ENCODE assay signal across 11 cellular contexts in genomic region chrX:75229774-75230173, GRCh38. TPM values are rescaled to one million over a fixed set of nuclear protein-coding genes. Genes with fewer than 3 reads are reported as not detected.
DNase-seq lines count a peak whose midpoint lies in the region; ATAC-seq lines count a peak whose summit lies in the region.
"Had no signal": no experiment of that assay in that cellular context is flagged by ENCODE, and none has a peak within 500 bp of the region (broad histone marks: within the 10 kb centered on the region; RNA-seq: fewer than 3 reads in every experiment).

No MANE protein-coding gene starts in this region.

- in situ Hi-C loops in KBM-7 (cut with MboI; ENCODE audit: low pct_unique_long_range_greater_than_20kb, low sequenced_read_pairs) = no loop called here

- ATAC-seq in GM18511 (IDR thresholded peaks at IDR 0.05; ENCODE audit: unreplicated experiment) (peak; percentile 91), GM19372 (IDR thresholded peaks at IDR 0.05; ENCODE audit: low read depth, unreplicated experiment) (peak; percentile 78), HG02798 (IDR thresholded peaks at IDR 0.05; ENCODE audit: poor library complexity, unreplicated experiment) (peak; percentile 72), HG03045 (IDR thresholded peaks at IDR 0.05; ENCODE audit: unreplicated experiment) (no peak)
- ATAC-seq: activated CD4-positive, CD25-positive, alpha-beta regulatory T cell treated with anti-CD3 and anti-CD28 coated beads, Interleukin-2, amount 50 U/mL, for 24 hours had no signal

- DNase-seq in KBM-7 (peak; percentile 28), mucosa of gallbladder (ENCODE audit: low spot score) (no peak), NOMO-1 (lab: John Stamatoyannopoulos, UW; ENCODE audit: unreplicated experiment in 2 of 2) (no peak), activated gamma-delta T cell (lab: John Stamatoyannopoulos, UW) (no peak)
- DNase-seq: dorsolateral prefrontal cortex, SHP77 treated with DMSO at 0.1 percent for 48 hours had no signal

RNA-seq across cellular contexts. Expression of gene UPRT, which starts 44.1 kb away (rescaled TPM):
- 14.4 TPM for total RNA-seq in mucosa of gallbladder
